Comparison of ENCODE assay signal across 18 cellular contexts in the genomic region with DNA sequence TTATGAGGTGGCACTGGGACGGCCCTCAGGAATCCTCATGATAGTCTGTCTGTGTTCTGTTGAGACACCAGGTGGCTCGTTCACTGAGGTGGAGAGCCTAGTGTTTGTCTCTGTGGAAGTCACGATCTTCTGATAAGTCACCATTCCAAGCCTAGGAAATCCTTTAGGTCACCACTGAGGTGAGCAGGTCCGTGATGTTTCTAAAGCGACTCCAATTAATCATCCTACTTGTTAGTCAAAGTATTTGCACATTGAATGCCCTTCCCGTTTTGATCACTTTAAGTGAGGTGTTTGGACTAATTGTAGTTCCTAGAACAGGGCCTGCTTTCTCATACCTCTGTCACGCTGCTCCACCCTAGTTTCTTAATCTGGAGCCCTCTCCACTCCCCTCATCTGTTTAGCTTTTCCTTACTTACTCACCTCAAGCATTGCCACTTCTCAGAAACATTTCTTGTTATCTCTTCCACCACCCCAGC. TPM values are rescaled to one million over a fixed set of nuclear protein-coding genes. Genes with fewer than 3 reads are reported as not detected.
"Had no signal": no experiment of that assay in that cellular context is flagged by ENCODE, and none has a peak within 500 bp of the region (broad histone marks: within the 10 kb centered on the region; RNA-seq: fewer than 3 reads in every experiment).

No MANE protein-coding gene starts in this region.

- DNase-seq: activated B cell treated with CpG ODN at 0.5 μM for 24 hours; activated CD4-positive, alpha-beta T cell treated with anti-CD3 and anti-CD28 coated beads, Interleukin-2, amount 10 ng/mL, durations not matched to agents 7 days and 5 days; activated CD8-positive, alpha-beta memory T cell treated with anti-CD3 and anti-CD28 coated beads for 24 hours; activated naive CD4-positive, alpha-beta T cell treated with anti-CD3 and anti-CD28 coated beads for 36 hours; caudate nucleus; colonic mucosa; effector CD8-positive, alpha-beta T cell; foreskin fibroblast; psoas muscle; sigmoid colon; stimulated activated CD4-positive, alpha-beta T cell treated with anti-CD3 and anti-CD28 coated beads, Interleukin-12 subunit alpha, Interleukin-12 subunit beta, amount 100 ng/mL, for 4 hours; stimulated activated CD4-positive, alpha-beta T cell treated with anti-CD3 and anti-CD28 coated beads, Interleukin-2, amount 100 ng/mL, for 48 hours; stimulated activated naive CD4-positive, alpha-beta T cell treated with Interleukin-2 at 50 U/mL for 16 hours; T-helper 1 cell; testis had no signal

- H3K9me3 Mint-ChIP-seq: activated CD4-positive, alpha-beta T cell treated with anti-CD3 and anti-CD28 coated beads, Interleukin-2, amount 10 ng/mL, durations not matched to agents 7 days and 5 days; activated naive CD4-positive, alpha-beta T cell treated with anti-CD3 and anti-CD28 coated beads for 36 hours had no signal

- H3K27ac ChIP-seq: colonic mucosa, esophagus muscularis mucosa, psoas muscle, sigmoid colon, testis had no signal

- H3K27ac Mint-ChIP-seq: activated B cell treated with CpG ODN at 0.5 μM for 24 hours; activated CD4-positive, alpha-beta T cell treated with anti-CD3 and anti-CD28 coated beads, Interleukin-2, amount 10 ng/mL, durations not matched to agents 7 days and 5 days; activated naive CD4-positive, alpha-beta T cell treated with anti-CD3 and anti-CD28 coated beads for 36 hours had no signal

- ATAC-seq: psoas muscle had no signal

- H3K27me3 Mint-ChIP-seq: activated B cell treated with CpG ODN at 0.5 μM for 24 hours; activated CD4-positive, alpha-beta T cell treated with anti-CD3 and anti-CD28 coated beads, Interleukin-2, amount 10 ng/mL, durations not matched to agents 7 days and 5 days had no signal

- H3K4me1 Mint-ChIP-seq: activated B cell treated with CpG ODN at 0.5 μM for 24 hours; activated CD4-positive, alpha-beta T cell treated with anti-CD3 and anti-CD28 coated beads, Interleukin-2, amount 10 ng/mL, durations not matched to agents 7 days and 5 days had no signal

- H3K4me3 Mint-ChIP-seq: activated B cell treated with CpG ODN at 0.5 μM for 24 hours; activated CD4-positive, alpha-beta T cell treated with anti-CD3 and anti-CD28 coated beads, Interleukin-2, amount 10 ng/mL, durations not matched to agents 7 days and 5 days; activated naive CD4-positive, alpha-beta T cell treated with anti-CD3 and anti-CD28 coated beads for 36 hours had no signal

RNA-seq across cellular contexts. Expression of a gene that starts 28.0 kb away (rescaled TPM):
- total RNA-seq: activated B cell treated with CpG ODN at 0.5 μM for 24 hours; activated CD4-positive, alpha-beta T cell treated with anti-CD3 and anti-CD28 coated beads, Interleukin-2, amount 10 ng/mL, durations not matched to agents 7 days and 5 days; activated naive CD4-positive, alpha-beta T cell treated with anti-CD3 and anti-CD28 coated beads for 36 hours; mesenteric fat pad; sigmoid colon had no signal

RNA-seq across cellular contexts. Expression of a gene that starts 42.9 kb away (rescaled TPM):
- total RNA-seq: activated B cell treated with CpG ODN at 0.5 μM for 24 hours; activated CD4-positive, alpha-beta T cell treated with anti-CD3 and anti-CD28 coated beads, Interleukin-2, amount 10 ng/mL, durations not matched to agents 7 days and 5 days; activated naive CD4-positive, alpha-beta T cell treated with anti-CD3 and anti-CD28 coated beads for 36 hours; esophagus muscularis mucosa; mesenteric fat pad; osteoblast; psoas muscle; sigmoid colon had no signal
